Comparison of ENCODE assay signal across 20 cellular contexts in genomic region chr12:119457251-119457650, GRCh38.
"Had no signal": no experiment of that assay in that cellular context is flagged by ENCODE, and none has a peak within 500 bp of the region (broad histone marks: within the 10 kb centered on the region; RNA-seq: fewer than 3 reads in every experiment).

No MANE protein-coding gene starts in this region.

- H3K27me3 Mint-ChIP-seq: activated CD8-positive, alpha-beta memory T cell treated with anti-CD3 and anti-CD28 coated beads, Interleukin-2, amount 10 ng/mL, durations not matched to agents 7 days and 5 days; dendritic cell treated with granulocyte-macrophage colony-stimulating factor and Interleukin-4, amounts not matched to agents 40 ng/mL and 50 ng/mL, for 4 days had no signal

- H3K27ac Mint-ChIP-seq: activated CD4-positive, alpha-beta memory T cell treated with anti-CD3 and anti-CD28 coated beads, Interleukin-2, amount 10 ng/mL, durations not matched to agents 7 days and 5 days; activated CD8-positive, alpha-beta memory T cell treated with anti-CD3 and anti-CD28 coated beads, Interleukin-2, amount 10 ng/mL, durations not matched to agents 7 days and 5 days; activated naive CD8-positive, alpha-beta T cell treated with anti-CD3 and anti-CD28 coated beads, Interleukin-2, amount 10 ng/mL, durations not matched to agents 7 days and 5 days; dendritic cell treated with granulocyte-macrophage colony-stimulating factor and Interleukin-4, amounts not matched to agents 40 ng/mL and 50 ng/mL, for 4 days had no signal

- H3K36me3 ChIP-seq: cardiac muscle cell, gastroesophageal sphincter, heart left ventricle, spleen, thyroid gland had no signal

- H3K36me3 Mint-ChIP-seq: activated CD8-positive, alpha-beta memory T cell treated with anti-CD3 and anti-CD28 coated beads, Interleukin-2, amount 10 ng/mL, durations not matched to agents 7 days and 5 days; activated naive CD8-positive, alpha-beta T cell treated with anti-CD3 and anti-CD28 coated beads, Interleukin-2, amount 10 ng/mL, durations not matched to agents 7 days and 5 days had no signal

- H3K27me3 ChIP-seq: cardiac muscle cell, heart left ventricle, thyroid gland had no signal

- H3K4me3 Mint-ChIP-seq: activated CD4-positive, alpha-beta memory T cell treated with anti-CD3 and anti-CD28 coated beads, Interleukin-2, amount 10 ng/mL, durations not matched to agents 7 days and 5 days; activated CD8-positive, alpha-beta memory T cell treated with anti-CD3 and anti-CD28 coated beads, Interleukin-2, amount 10 ng/mL, durations not matched to agents 7 days and 5 days; activated naive CD8-positive, alpha-beta T cell treated with anti-CD3 and anti-CD28 coated beads, Interleukin-2, amount 10 ng/mL, durations not matched to agents 7 days and 5 days; dendritic cell treated with granulocyte-macrophage colony-stimulating factor and Interleukin-4, amounts not matched to agents 40 ng/mL and 50 ng/mL, for 4 days had no signal

- H3K27ac ChIP-seq: cardiac muscle cell, gastroesophageal sphincter, heart left ventricle, spleen, thyroid gland had no signal

- H3K9me3 ChIP-seq: thyroid gland had no signal

- DNase-seq: activated CD4-positive, alpha-beta memory T cell treated with anti-CD3 and anti-CD28 coated beads, Interleukin-2, amount 10 ng/mL, durations not matched to agents 7 days and 5 days; activated CD4-positive, alpha-beta T cell treated with anti-CD3 and anti-CD28 coated beads for 48 hours; activated CD8-positive, alpha-beta memory T cell treated with anti-CD3 and anti-CD28 coated beads, Interleukin-2, amount 10 ng/mL, durations not matched to agents 7 days and 5 days; activated naive CD4-positive, alpha-beta T cell; activated naive CD8-positive, alpha-beta T cell treated with anti-CD3 and anti-CD28 coated beads, Interleukin-2, amount 10 ng/mL, durations not matched to agents 7 days and 5 days; amygdala; effector CD8-positive, alpha-beta T cell; heart left ventricle; left ventricle myocardium superior; occipital lobe; posterior cingulate gyrus; spleen; stimulated activated CD8-positive, alpha-beta memory T cell treated with anti-CD3 and anti-CD28 coated beads, Interleukin-4, amount 100 ng/mL, for 48 hours; stimulated activated naive CD4-positive, alpha-beta T cell; thyroid gland had no signal

- H3K4me1 Mint-ChIP-seq: activated CD4-positive, alpha-beta memory T cell treated with anti-CD3 and anti-CD28 coated beads, Interleukin-2, amount 10 ng/mL, durations not matched to agents 7 days and 5 days; activated CD8-positive, alpha-beta memory T cell treated with anti-CD3 and anti-CD28 coated beads, Interleukin-2, amount 10 ng/mL, durations not matched to agents 7 days and 5 days; activated naive CD8-positive, alpha-beta T cell treated with anti-CD3 and anti-CD28 coated beads, Interleukin-2, amount 10 ng/mL, durations not matched to agents 7 days and 5 days had no signal

- H3K4me1 ChIP-seq: gastroesophageal sphincter, spleen had no signal

- ATAC-seq: activated CD8-positive, alpha-beta memory T cell treated with anti-CD3 and anti-CD28 coated beads, Interleukin-2, amount 10 ng/mL, durations not matched to agents 7 days and 5 days; esophagus mucosa; gastroesophageal sphincter; heart left ventricle; left ventricle myocardium superior had no signal

- FAIRE-seq: urothelium cell line had no signal

- H3K4me3 ChIP-seq: cardiac muscle cell, gastroesophageal sphincter, heart left ventricle, spleen, thyroid gland had no signal
